In genomic region chr18:63409301-63409700, GRCh38 we compare ENCODE assay signal across 17 cellular contexts. TPM values are rescaled to one million over a fixed set of nuclear protein-coding genes. Genes with fewer than 3 reads are reported as not detected.
A peak's percentile ranks its signal among the peaks of the same experiment; 100 is the strongest.
DNase-seq lines count a peak whose midpoint lies in the region; ATAC-seq, FAIRE-seq and TF ChIP-seq lines count a peak whose summit lies in the region.
"Had no signal": no experiment of that assay in that cellular context is flagged by ENCODE, and none has a peak within 500 bp of the region (broad histone marks: within the 10 kb centered on the region; RNA-seq: fewer than 3 reads in every experiment).

No MANE protein-coding gene starts in this region.

- H3K4me3 ChIP-seq in bronchial epithelial cell (ENCODE audit: low read depth, low read length) = no peak overlapping the region
- H3K4me3 ChIP-seq: heart right ventricle, psoas muscle, SK-N-MC, tibial artery had no signal

- peak; percentile 78 for ATAC-seq in stimulated activated effector memory CD8-positive, alpha-beta T cell treated with anti-CD3 and anti-CD28 coated beads, Interleukin-12 subunit alpha, Interleukin-12 subunit beta, amount 100 ng/mL, for 72 hours
- no peak for ATAC-seq in GM21723 (IDR thresholded peaks at IDR 0.05; ENCODE audit: unreplicated experiment)
- ATAC-seq: heart right ventricle, psoas muscle had no signal

- H3K4me1 Mint-ChIP-seq in activated naive CD4-positive, alpha-beta T cell treated with anti-CD3 and anti-CD28 coated beads for 36 hours (ENCODE audit: low read depth) = peaks cover 38% of the 10 kb centered on the region
- H3K4me1 Mint-ChIP-seq in T-helper 1 cell treated with Interleukin-12 subunit alpha and Interleukin-12 subunit beta and Interleukin-4 antibody, amounts not matched to agents 30 μg/mL and 1 μg/mL, for 36 hours (ENCODE audit: low read depth) = peaks cover 41% of the 10 kb centered on the region
- H3K4me1 Mint-ChIP-seq in stimulated activated effector memory CD8-positive, alpha-beta T cell treated with anti-CD3 and anti-CD28 coated beads, Interleukin-12 subunit alpha, Interleukin-12 subunit beta, amount 100 ng/mL, for 72 hours = peaks cover 37% of the 10 kb centered on the region

- peaks cover 7% of the 10 kb centered on the region for H3K36me3 ChIP-seq in bronchial epithelial cell (ENCODE audit: control insufficient read depth, insufficient read depth, low read length)

- no peaks in the 10 kb centered on the region for H3K27me3 Mint-ChIP-seq in activated naive CD4-positive, alpha-beta T cell treated with anti-CD3 and anti-CD28 coated beads for 36 hours (ENCODE audit: low read depth)
- no peaks in the 10 kb centered on the region for H3K27me3 Mint-ChIP-seq in T-helper 1 cell treated with Interleukin-12 subunit alpha and Interleukin-12 subunit beta and Interleukin-4 antibody, amounts not matched to agents 30 μg/mL and 1 μg/mL, for 36 hours (ENCODE audit: low read depth)

- FAIRE-seq in bronchial epithelial cell (lab: Jason Lieb, UNC) = peak; percentile 58
- FAIRE-seq: endometrium had no signal

- peaks cover 22% of the 10 kb centered on the region for H3K36me3 Mint-ChIP-seq in activated naive CD4-positive, alpha-beta T cell treated with anti-CD3 and anti-CD28 coated beads for 36 hours (ENCODE audit: low read depth)
- peaks cover 48% of the 10 kb centered on the region for H3K36me3 Mint-ChIP-seq in T-helper 1 cell treated with Interleukin-12 subunit alpha and Interleukin-12 subunit beta and Interleukin-4 antibody, amounts not matched to agents 30 μg/mL and 1 μg/mL, for 36 hours (ENCODE audit: low read depth)
- peaks cover 98% of the 10 kb centered on the region for H3K36me3 Mint-ChIP-seq in stimulated activated effector memory CD8-positive, alpha-beta T cell treated with anti-CD3 and anti-CD28 coated beads, Interleukin-12 subunit alpha, Interleukin-12 subunit beta, amount 100 ng/mL, for 72 hours

- no peak overlapping the region for H3K4me3 Mint-ChIP-seq in activated naive CD4-positive, alpha-beta T cell treated with anti-CD3 and anti-CD28 coated beads for 36 hours
- H3K4me3 Mint-ChIP-seq in T-helper 1 cell treated with Interleukin-12 subunit alpha and Interleukin-12 subunit beta and Interleukin-4 antibody, amounts not matched to agents 30 μg/mL and 1 μg/mL, for 36 hours = no peak overlapping the region
- no peak overlapping the region for H3K4me3 Mint-ChIP-seq in stimulated activated effector memory CD8-positive, alpha-beta T cell treated with anti-CD3 and anti-CD28 coated beads, Interleukin-12 subunit alpha, Interleukin-12 subunit beta, amount 100 ng/mL, for 72 hours

- TF ChIP-seq CTCF in bronchial epithelial cell (IDR thresholded peaks at IDR 0.05; ENCODE audit: insufficient read depth, low read length, severe bottlenecking) = no peak

- peak overlapping the region; percentile 30 for H3K27ac Mint-ChIP-seq in activated naive CD4-positive, alpha-beta T cell treated with anti-CD3 and anti-CD28 coated beads for 36 hours
- peak overlapping the region; percentile 59 for H3K27ac Mint-ChIP-seq in T-helper 1 cell treated with Interleukin-12 subunit alpha and Interleukin-12 subunit beta and Interleukin-4 antibody, amounts not matched to agents 30 μg/mL and 1 μg/mL, for 36 hours
- H3K27ac Mint-ChIP-seq in stimulated activated effector memory CD8-positive, alpha-beta T cell treated with anti-CD3 and anti-CD28 coated beads, Interleukin-12 subunit alpha, Interleukin-12 subunit beta, amount 100 ng/mL, for 72 hours = peak overlapping the region; percentile 70

- intact Hi-C loops in activated naive CD4-positive, alpha-beta T cell treated with anti-CD3 and anti-CD28 coated beads for 36 hours (cut with micrococcal nuclease) = no loop called here

- no peaks in the 10 kb centered on the region for H3K27me3 ChIP-seq in bronchial epithelial cell (ENCODE audit: control insufficient read depth, insufficient read depth, low read length)
- H3K27me3 ChIP-seq: heart right ventricle, tibial artery had no signal

- DNase-seq in activated naive CD4-positive, alpha-beta T cell treated with anti-CD3 and anti-CD28 coated beads for 36 hours = peak; percentile 21
- DNase-seq in activated naive CD4-positive, alpha-beta T cell treated with Interleukin-2 at 50 U/mL for 16 hours = no peak
- DNase-seq in bronchial epithelial cell (ENCODE audit: low read depth) (peak; percentile 41), KG1 (lab: John Stamatoyannopoulos, UW) (no peak)
- DNase-seq in stimulated activated effector memory CD8-positive, alpha-beta T cell treated with anti-CD3 and anti-CD28 coated beads, Interleukin-12 subunit alpha, Interleukin-12 subunit beta, amount 100 ng/mL, for 72 hours (ENCODE audit: low spot score in 2 of 2) = no peak
- no peak for DNase-seq in activated CD8-positive, alpha-beta memory T cell treated with anti-CD3 and anti-CD28 coated beads for 24 hours
- DNase-seq: central memory CD4-positive, alpha-beta T cell; DMS 273 treated with DMSO at 0.1 percent for 48 hours; heart right ventricle; NCI-H1417; NCI-H345; psoas muscle; tibial artery had no signal

- CTCF ChIA-PET in activated naive CD4-positive, alpha-beta T cell treated with anti-CD3 and anti-CD28 coated beads for 36 hours (lab: Charles Lee) = interaction anchor here (0.8 kb wide), 1 partner anchor 30 kb away, joined by 3 read pairs; no protein-coding TSS in a partner anchor

- H3K9me3 Mint-ChIP-seq in activated naive CD4-positive, alpha-beta T cell treated with anti-CD3 and anti-CD28 coated beads for 36 hours = no peaks in the 10 kb centered on the region
- H3K9me3 Mint-ChIP-seq in T-helper 1 cell treated with Interleukin-12 subunit alpha and Interleukin-12 subunit beta and Interleukin-4 antibody, amounts not matched to agents 30 μg/mL and 1 μg/mL, for 36 hours = no peaks in the 10 kb centered on the region
- H3K9me3 Mint-ChIP-seq in stimulated activated effector memory CD8-positive, alpha-beta T cell treated with anti-CD3 and anti-CD28 coated beads, Interleukin-12 subunit alpha, Interleukin-12 subunit beta, amount 100 ng/mL, for 72 hours = no peaks in the 10 kb centered on the region

RNA-seq across cellular contexts. Expression of gene VPS4B, which starts 13.0 kb away (rescaled TPM):
- 10 to 100 TPM; 28.7 to 30.1 TPM for total RNA-seq in activated naive CD4-positive, alpha-beta T cell treated with anti-CD3 and anti-CD28 coated beads for 36 hours
- total RNA-seq in bronchial epithelial cell = 120 and 167 TPM in 2 replicates

RNA-seq across cellular contexts. Expression of gene KDSR, which starts 42.3 kb away (rescaled TPM):
- 10 to 100 TPM; 75.2 to 81.5 TPM for total RNA-seq in activated naive CD4-positive, alpha-beta T cell treated with anti-CD3 and anti-CD28 coated beads for 36 hours
- total RNA-seq in bronchial epithelial cell = 18.4 and 40.5 TPM in 2 replicates

Comparison
In these comparisons a context has a peak if more than half of its experiments do, and no peak if none do; other contexts are left out.
1. DNase-seq: peak in activated naive CD4-positive, alpha-beta T cell treated with anti-CD3 and anti-CD28 coated beads for 36 hours (single experiment) and bronchial epithelial cell (single experiment); none in activated naive CD4-positive, alpha-beta T cell treated with Interleukin-2 at 50 U/mL for 16 hours (single experiment), stimulated activated effector memory CD8-positive, alpha-beta T cell treated with anti-CD3 and anti-CD28 coated beads, Interleukin-12 subunit alpha, Interleukin-12 subunit beta, amount 100 ng/mL, for 72 hours (0 of 2), KG1 (single experiment) and activated CD8-positive, alpha-beta memory T cell treated with anti-CD3 and anti-CD28 coated beads for 24 hours (single experiment).
2. Peak in every context shown above with its lines, with median percentiles within 50 percentile points of each other: H3K27ac Mint-ChIP-seq.